In the genomic region with DNA sequence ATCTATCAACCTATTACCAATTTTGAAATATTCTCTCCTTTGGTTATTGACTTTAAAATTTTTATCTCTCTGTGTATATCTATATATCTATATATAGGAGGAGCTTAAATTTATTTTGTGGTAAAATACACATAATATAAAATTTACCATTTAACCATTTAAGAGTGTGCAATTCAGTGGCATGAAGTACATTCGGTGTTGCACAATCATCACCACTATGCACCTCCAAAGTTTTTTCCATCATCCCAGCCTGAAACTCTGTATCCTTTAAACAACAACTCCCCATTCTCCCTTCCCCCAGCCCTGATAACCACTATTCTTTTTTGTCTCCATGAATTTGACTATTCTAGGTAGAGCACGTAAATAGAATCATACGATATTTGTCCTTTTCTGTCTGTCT, we compare ENCODE assay signal across 25 cellular contexts. TPM values are rescaled to one million over a fixed set of nuclear protein-coding genes. Genes with fewer than 3 reads are reported as not detected.
"Had no signal": no experiment of that assay in that cellular context is flagged by ENCODE, and none has a peak within 500 bp of the region (broad histone marks: within the 10 kb centered on the region; RNA-seq: fewer than 3 reads in every experiment).

No MANE protein-coding gene starts in this region.

- H3K27ac ChIP-seq: coronary artery, dorsolateral prefrontal cortex, esophagus muscularis mucosa, foreskin keratinocyte, gastroesophageal sphincter, heart left ventricle, hepatocyte, left lung, lower lobe of right lung had no signal

- ATAC-seq: foreskin keratinocyte; gastroesophageal sphincter; heart left ventricle; left lung; left ventricle myocardium superior; lower lobe of right lung; mucosa of descending colon; naive thymus-derived CD8-positive, alpha-beta T cell had no signal

- H3K4me2 ChIP-seq: hepatocyte had no signal

- H3K9me3 ChIP-seq: esophagus muscularis mucosa, lower lobe of right lung, mucosa of descending colon had no signal

- H3K36me3 ChIP-seq: esophagus muscularis mucosa, gastroesophageal sphincter, heart left ventricle, left lung, lower lobe of right lung had no signal

- H3K27me3 ChIP-seq: dorsolateral prefrontal cortex, esophagus muscularis mucosa, gastroesophageal sphincter, heart left ventricle, hepatocyte, left lung had no signal

- FAIRE-seq: endothelial cell of umbilical vein, frontal cortex, kidney had no signal

- H3K4me3 ChIP-seq: coronary artery, dorsolateral prefrontal cortex, esophagus muscularis mucosa, gastroesophageal sphincter, heart left ventricle, hepatocyte, left lung, lower lobe of right lung, mucosa of descending colon had no signal

- H3K79me2 ChIP-seq: hepatocyte had no signal

- DNase-seq: dermis blood vessel endothelial cell; dorsolateral prefrontal cortex; effector CD4-positive, alpha-beta T cell; effector memory CD4-positive, alpha-beta T cell; foreskin keratinocyte; heart left ventricle; hypothalamus; immature natural killer cell; islet precursor cell; kidney; kidney glomerular epithelial cell; left lung; left ventricle myocardium superior; lower lobe of right lung; mesenchymal stem cell; mucosa of descending colon; naive B cell; naive thymus-derived CD8-positive, alpha-beta T cell had no signal

- H3K4me1 ChIP-seq: esophagus muscularis mucosa, foreskin keratinocyte, gastroesophageal sphincter, heart left ventricle, left lung, lower lobe of right lung had no signal

- H2AFZ ChIP-seq: hepatocyte had no signal

RNA-seq across cellular contexts. Expression of a gene that starts 49.1 kb away (rescaled TPM):
- total RNA-seq: foreskin keratinocyte; naive thymus-derived CD8-positive, alpha-beta T cell had no signal
- polyA plus RNA-seq: esophagus; immature natural killer cell; naive thymus-derived CD8-positive, alpha-beta T cell had no signal
